18 cellular contexts compared by ENCODE assay signal in genomic region chr21:39062196-39062900, GRCh38.
"Had no signal": no experiment of that assay in that cellular context is flagged by ENCODE, and none has a peak within 500 bp of the region (broad histone marks: within the 10 kb centered on the region; RNA-seq: fewer than 3 reads in every experiment).

No MANE protein-coding gene starts in this region.

- H3K4me3 ChIP-seq: cardiac muscle cell, left ventricle myocardium inferior, mucosa of descending colon, suprapubic skin had no signal

- ATAC-seq: activated T-helper 17 cell treated with anti-CD3 and anti-CD28 coated beads, Interleukin-2, amount 50 U/mL, for 72 hours; mucosa of descending colon; naive thymus-derived CD4-positive, alpha-beta T cell; stimulated activated naive CD8-positive, alpha-beta T cell treated with anti-CD3 and anti-CD28 coated beads, Interleukin-15, Interleukin-2, amounts not matched to agents 100 U/mL and 50 U/mL, for 24 hours had no signal

- H3K27me3 ChIP-seq: cardiac muscle cell, dorsolateral prefrontal cortex, suprapubic skin had no signal

- H3K9me3 ChIP-seq: suprapubic skin had no signal

- DNase-seq: activated CD4-positive, alpha-beta T cell treated with anti-CD3 and anti-CD28 coated beads, Interleukin-2, amount 10 ng/mL, durations not matched to agents 7 days and 5 days; activated CD8-positive, alpha-beta memory T cell treated with anti-CD3 and anti-CD28 coated beads for 24 hours; activated naive CD4-positive, alpha-beta T cell treated with anti-CD3 and anti-CD28 coated beads for 36 hours; dorsolateral prefrontal cortex; endodermal cell; erythroblast; left ventricle myocardium inferior; mucosa of descending colon; naive thymus-derived CD4-positive, alpha-beta T cell; occipital lobe; right cardiac atrium; small intestine; stimulated activated CD4-positive, alpha-beta T cell treated with anti-CD3 and anti-CD28 coated beads, Interleukin-4, amount 100 ng/mL, for 24 hours; stimulated activated naive CD8-positive, alpha-beta T cell treated with anti-CD3 and anti-CD28 coated beads, Interleukin-15, Interleukin-2, amounts not matched to agents 100 U/mL and 50 U/mL, for 24 hours; SW 1271 had no signal

- H3K27ac ChIP-seq: cardiac muscle cell, dorsolateral prefrontal cortex, left ventricle myocardium inferior, suprapubic skin had no signal

- H3K36me3 ChIP-seq: cardiac muscle cell, left ventricle myocardium inferior, suprapubic skin had no signal
